Comparison of ENCODE assay signal across 23 cellular contexts in the genomic region with DNA sequence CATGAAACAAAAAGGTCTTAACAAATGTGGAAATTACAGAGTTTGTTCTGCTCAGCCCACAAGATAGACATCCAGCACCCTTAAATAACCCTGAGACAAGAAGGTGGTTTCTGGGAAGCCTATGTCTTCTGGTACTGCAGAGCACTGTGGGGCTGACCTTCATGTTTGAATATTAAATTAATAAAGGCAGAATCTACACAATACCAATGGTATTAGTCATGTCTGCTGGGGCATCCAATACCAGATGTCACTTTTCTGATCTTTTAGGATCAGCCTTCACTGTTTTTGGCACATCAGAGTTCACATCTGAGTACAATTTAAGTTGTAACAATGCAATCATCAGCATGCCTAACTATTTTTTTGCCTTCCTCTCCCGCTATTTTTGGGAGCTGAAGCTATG.
"Had no signal": no experiment of that assay in that cellular context is flagged by ENCODE, and none has a peak within 500 bp of the region (broad histone marks: within the 10 kb centered on the region; RNA-seq: fewer than 3 reads in every experiment).

No MANE protein-coding gene starts in this region.

- DNase-seq: activated CD4-positive, alpha-beta T cell treated with anti-CD3 and anti-CD28 coated beads, Interleukin-2, amount 50 U/mL, for 1 hour; activated CD4-positive, CD25-positive, alpha-beta regulatory T cell treated with anti-CD3 and anti-CD28 coated beads, Interleukin-2, amount 50 U/mL, for 72 hours; activated CD8-positive, alpha-beta T cell treated with anti-CD3 and anti-CD28 coated beads, Interleukin-2, amount 10 ng/mL, durations not matched to agents 7 days and 5 days; activated gamma-delta T cell treated with Interleukin-2 at 50 U/mL for 16 hours; central memory CD4-positive, alpha-beta T cell; dorsolateral prefrontal cortex; effector memory CD8-positive, alpha-beta T cell; gastrocnemius medialis; head of caudate nucleus; hypothalamus; left ventricle myocardium inferior; naive thymus-derived CD8-positive, alpha-beta T cell; retina; sigmoid colon; stimulated activated CD4-positive, alpha-beta T cell treated with anti-CD3 and anti-CD28 coated beads, Interleukin-2, amount 100 ng/mL, for 48 hours; stimulated activated CD8-positive, alpha-beta memory T cell treated with anti-CD3 and anti-CD28 coated beads, Interleukin-4, amount 100 ng/mL, for 48 hours; stimulated activated naive B cell treated with anti-CD40 and anti-IgM and Interleukin-4, amounts not matched to agents 10 μg/mL and 1 μg/mL and 100 μg/mL, for 72 hours; trophoblast cell; uterus; WERI-Rb-1 had no signal

- ATAC-seq: activated CD8-positive, alpha-beta T cell treated with anti-CD3 and anti-CD28 coated beads, Interleukin-2, amount 10 ng/mL, durations not matched to agents 7 days and 5 days; effector memory CD8-positive, alpha-beta T cell; gastrocnemius medialis; naive thymus-derived CD8-positive, alpha-beta T cell; stimulated activated naive B cell treated with anti-CD40 and anti-IgM and Interleukin-4, amounts not matched to agents 10 μg/mL and 1 μg/mL and 100 μg/mL, for 72 hours had no signal

- H3K4me3 ChIP-seq: ascending aorta, dorsolateral prefrontal cortex, esophagus muscularis mucosa, gastrocnemius medialis, left ventricle myocardium inferior, neural progenitor cell, sigmoid colon, uterus had no signal
